1 cellular context compared by ENCODE assay signal in genomic region chr12:8828514-8829127, GRCh38.
TF ChIP-seq lines count a peak whose summit lies in the region.

No MANE protein-coding gene starts in this region.

TF ChIP-seq in H1, 55 proteins besides CTCF, POLR2A, EP300 and RAD21:
- TF ChIP-seq BACH1 (IDR thresholded peaks at IDR 0.05; ENCODE audit: low read length) (peak; percentile 92), RNF2 (IDR thresholded peaks at IDR 0.05; ENCODE audit: borderline replicate concordance, low read depth, low read length, missing control alignments, poor library complexity, severe bottlenecking) (no peak), TEAD4 (IDR thresholded peaks at IDR 0.05; ENCODE audit: low read depth, low read length) (peak; percentile 45; the same call in 1 of the 2 replicates), MAFK (IDR thresholded peaks at IDR 0.05; ENCODE audit: low read depth, low read length) (peak; percentile 66; the same call in 1 of the 2 replicates)
